ENCODE assay signal across 8 cellular contexts in the genomic region with DNA sequence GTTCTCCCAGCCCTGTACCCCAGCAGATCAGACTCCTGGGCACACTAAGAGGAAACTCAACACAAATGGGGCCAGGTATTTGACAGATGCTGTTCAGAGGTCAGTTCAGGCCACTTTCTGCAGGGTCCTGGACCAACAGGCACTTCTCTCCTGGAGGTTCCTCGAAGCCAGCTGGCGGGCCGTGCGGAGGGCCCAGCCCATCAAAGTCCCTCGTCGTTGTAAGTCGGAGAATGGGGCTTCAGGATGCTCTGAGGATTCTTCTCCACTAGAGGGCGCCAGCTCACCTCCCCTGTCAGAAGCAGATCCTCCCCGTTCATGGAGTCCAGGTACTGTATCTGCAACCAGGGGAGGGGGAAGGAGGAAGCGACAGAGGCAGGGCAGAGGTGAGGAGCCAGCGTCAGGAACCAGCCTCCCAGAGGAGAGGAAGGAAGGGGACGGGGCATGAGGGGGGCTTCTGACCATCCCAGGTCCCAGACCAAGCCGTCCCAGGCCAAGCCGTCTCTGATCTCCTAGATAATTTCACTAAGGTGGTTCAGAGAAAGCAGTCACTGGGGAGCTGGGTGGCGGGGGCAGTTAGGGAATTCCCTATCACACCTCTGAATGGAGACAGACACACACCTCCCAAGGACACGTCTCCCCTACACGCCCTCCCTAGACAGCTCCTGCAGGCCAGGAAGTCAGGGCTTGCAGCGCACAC. TPM values are rescaled to one million over a fixed set of nuclear protein-coding genes. Genes with fewer than 3 reads are reported as not detected.
DNase-seq lines count a peak whose midpoint lies in the region; ATAC-seq, FAIRE-seq and TF ChIP-seq lines count a peak whose summit lies in the region.

No MANE protein-coding gene starts in this region.

- intact Hi-C loops in cardiac septum (cut with DNase I): loop anchor here (2.0 kb wide), 1 partner anchor 143 kb away; no protein-coding TSS in a partner anchor

- ATAC-seq in GM19438 (IDR thresholded peaks at IDR 0.05; ENCODE audit: low read depth, unreplicated experiment): peak; percentile 63

- no peaks in the 10 kb centered on the region for H3F3A ChIP-seq in SU-DHL-6 (ENCODE audit: insufficient read depth)

- no peak overlapping the region for H3K4me2 ChIP-seq in SU-DHL-6 (ENCODE audit: low read depth, low read length, poor library complexity, severe bottlenecking)

- H3K4me3 Mint-ChIP-seq in activated naive CD8-positive, alpha-beta T cell: no peak overlapping the region
- H3K4me3 Mint-ChIP-seq in progenitor cell of endocrine pancreas (ENCODE audit: low read depth): no peak overlapping the region

- no peak overlapping the region for H2AFZ ChIP-seq in SU-DHL-6 (ENCODE audit: low read depth, low read length, severe bottlenecking)

- FAIRE-seq in urothelium cell line (lab: Jason Lieb, UNC): no peak

- H3K27ac ChIP-seq in AG04450 (ENCODE audit: low read depth, low read length) (peak overlapping the region; percentile 93), SU-DHL-6 (ENCODE audit: low read depth, low read length) (no peak overlapping the region)

- H3K4me1 Mint-ChIP-seq in activated naive CD8-positive, alpha-beta T cell (ENCODE audit: low read depth): peaks cover 31% of the 10 kb centered on the region
- peaks cover 17% of the 10 kb centered on the region for H3K4me1 Mint-ChIP-seq in progenitor cell of endocrine pancreas (ENCODE audit: low read depth)

- H3K79me2 ChIP-seq in SU-DHL-6 (ENCODE audit: insufficient read depth, low read length): no peaks in the 10 kb centered on the region

- peak overlapping the region; percentile 97 for H3K27ac Mint-ChIP-seq in activated naive CD8-positive, alpha-beta T cell
- no peak overlapping the region for H3K27ac Mint-ChIP-seq in progenitor cell of endocrine pancreas

- CTCF ChIA-PET in AG04450 (lab: Charles Lee): interaction anchor here (0.5 to 7.1 kb wide), 25 partner anchors 9 to 1537 kb away, joined by 3 to 120 read pairs (median 5); a partner anchor contains a TSS

- H4K20me1 ChIP-seq in SU-DHL-6 (ENCODE audit: low read depth, low read length): no peaks in the 10 kb centered on the region

- no peaks in the 10 kb centered on the region for H3K27me3 ChIP-seq in AG04450 (ENCODE audit: control insufficient read depth, insufficient read depth, low read length)
- no peaks in the 10 kb centered on the region for H3K27me3 ChIP-seq in SU-DHL-6 (ENCODE audit: low read length)

- H3K36me3 Mint-ChIP-seq in activated naive CD8-positive, alpha-beta T cell: peaks cover 2% of the 10 kb centered on the region
- H3K36me3 Mint-ChIP-seq in progenitor cell of endocrine pancreas (ENCODE audit: insufficient read depth): no peaks in the 10 kb centered on the region

- no peaks in the 10 kb centered on the region for H3K36me3 ChIP-seq in SU-DHL-6 (ENCODE audit: low read length)

- H3K9me3 ChIP-seq in AG04450 (ENCODE audit: control insufficient read depth, insufficient read depth, low read length) (no peaks in the 10 kb centered on the region), SU-DHL-6 (ENCODE audit: insufficient read depth, low read length) (no peaks in the 10 kb centered on the region)

- POLR2A ChIA-PET in AG04450 (lab: Yijun Ruan, JAX): interaction anchor here (0.6 to 2.6 kb wide), 3 partner anchors 19 to 41 kb away, joined by 6 to 13 read pairs (median 7); a partner anchor contains a TSS

- TF ChIP-seq CTCF in AG04450 (IDR thresholded peaks at IDR 0.05; ENCODE audit: low read depth, low read length): peak; percentile 94
- TF ChIP-seq CTCF in SU-DHL-6 (IDR thresholded peaks at IDR 0.05; ENCODE audit: insufficient read depth, low read length, poor library complexity, severe bottlenecking): peak; percentile 88
- TF ChIP-seq CTCF in progenitor cell of endocrine pancreas (IDR thresholded peaks at IDR 0.05; ENCODE audit: unreplicated experiment): peak; percentile 91

- H3K9ac ChIP-seq in SU-DHL-6 (ENCODE audit: low read length): no peak overlapping the region

- H3K9me2 ChIP-seq in SU-DHL-6 (replicated peaks; ENCODE audit: insufficient read depth, low read length): no peaks in the 10 kb centered on the region

- no peaks in the 10 kb centered on the region for H3K9me3 Mint-ChIP-seq in activated naive CD8-positive, alpha-beta T cell (ENCODE audit: low read depth)
- H3K9me3 Mint-ChIP-seq in progenitor cell of endocrine pancreas (ENCODE audit: low read depth): no peaks in the 10 kb centered on the region

- H3K27me3 Mint-ChIP-seq in activated naive CD8-positive, alpha-beta T cell: no peaks in the 10 kb centered on the region
- peaks cover 6% of the 10 kb centered on the region for H3K27me3 Mint-ChIP-seq in progenitor cell of endocrine pancreas

- H3K4me3 ChIP-seq in AG04450 (ENCODE audit: low read depth, low read length): no peak overlapping the region
- no peak overlapping the region for H3K4me3 ChIP-seq in SU-DHL-6 (ENCODE audit: insufficient read depth, low read length, poor library complexity, severe bottlenecking)

- DNase-seq in AG04450 (ENCODE audit: low read depth, low spot score) (no peak), NCI-H1417 (lab: John Stamatoyannopoulos, UW) (peak; percentile 68 to 90 (median 74)), cardiac septum (ENCODE audit: low spot score) (peak; percentile 91), progenitor cell of endocrine pancreas (ENCODE audit: low spot score, unreplicated experiment) (peak; percentile 72), urothelium cell line (ENCODE audit: low spot score) (peak; percentile 84)

RNA-seq across cellular contexts. Expression of a gene that starts 11.7 kb away (rescaled TPM):
- polyA plus RNA-seq in AG04450 (2011; rRNA removed): not detected in 2 replicates
- polyA minus RNA-seq in AG04450 (2011; rRNA and poly(A)+ RNA removed): not detected in 2 replicates
- total RNA-seq in cardiac septum (not detected), progenitor cell of endocrine pancreas (not detected in 2 replicates)

RNA-seq across cellular contexts. Expression of a gene that starts 19.3 kb away (rescaled TPM):
- polyA plus RNA-seq in AG04450 (2011; rRNA removed): 133 and 157 TPM in 2 replicates
- 111 and 146 TPM in 2 replicates for polyA minus RNA-seq in AG04450 (2011; rRNA and poly(A)+ RNA removed)
- total RNA-seq in cardiac septum: 41.2 TPM
- total RNA-seq in progenitor cell of endocrine pancreas: 108 and 109 TPM in 2 replicates

RNA-seq across cellular contexts. Expression of a gene that starts 26.0 kb away (rescaled TPM):
- 35.3 and 44.9 TPM in 2 replicates for polyA plus RNA-seq in AG04450 (2011; rRNA removed)
- polyA minus RNA-seq in AG04450 (2011; rRNA and poly(A)+ RNA removed): 30.3 and 34.6 TPM in 2 replicates
- total RNA-seq in cardiac septum (63.4 TPM), progenitor cell of endocrine pancreas (55.6 and 59.1 TPM in 2 replicates)
